17 cellular contexts compared by ENCODE assay signal in genomic region chr3:56424885-56425284, GRCh38. TPM values are rescaled to one million over a fixed set of nuclear protein-coding genes. Genes with fewer than 3 reads are reported as not detected.
"Had no signal": no experiment of that assay in that cellular context is flagged by ENCODE, and none has a peak within 500 bp of the region (broad histone marks: within the 10 kb centered on the region; RNA-seq: fewer than 3 reads in every experiment).

No MANE protein-coding gene starts in this region.

- H3K27ac ChIP-seq: epithelial cell of prostate, esophagus muscularis mucosa, gastrocnemius medialis, heart right ventricle, left lung, lower lobe of right lung, neural progenitor cell, ovary, right atrium auricular region had no signal

- DNase-seq: effector memory CD8-positive, alpha-beta T cell; gastrocnemius medialis; heart right ventricle; islet precursor cell; left lung; lower lobe of right lung; nucleus accumbens; ovary; small intestine; stimulated activated CD4-positive, alpha-beta T cell treated with anti-CD3 and anti-CD28 coated beads, Interleukin-2, amount 100 ng/mL, for 48 hours; stimulated activated naive CD4-positive, alpha-beta T cell treated with Interleukin-2 at 50 U/mL for 16 hours; trophoblast cell had no signal

- H3K9me3 ChIP-seq: gastrocnemius medialis, heart right ventricle, left lung, lower lobe of right lung, ovary, right atrium auricular region had no signal

- H3K36me3 ChIP-seq: esophagus muscularis mucosa, gastrocnemius medialis, heart right ventricle, left lung, lower lobe of right lung, neural progenitor cell, ovary, right atrium auricular region had no signal

- ATAC-seq: effector memory CD8-positive, alpha-beta T cell; gastrocnemius medialis; heart right ventricle; left lung; lower lobe of right lung; natural killer cell treated with Interleukin-12 subunit alpha and Interleukin-12 subunit beta and Interleukin-15 and Interleukin-18, amount 100 ng/mL, for 72 hours had no signal

- H2AFZ ChIP-seq: neural progenitor cell had no signal

- H3K27me3 ChIP-seq: esophagus muscularis mucosa, gastrocnemius medialis, left lung, neural progenitor cell, ovary, right atrium auricular region had no signal

- H3K4me3 ChIP-seq: esophagus muscularis mucosa, gastrocnemius medialis, heart right ventricle, left lung, lower lobe of right lung, neural progenitor cell, ovary, right atrium auricular region had no signal

- H3K4me1 ChIP-seq: esophagus muscularis mucosa, gastrocnemius medialis, heart right ventricle, left lung, lower lobe of right lung, right atrium auricular region had no signal

- H3K4me2 ChIP-seq: neural progenitor cell had no signal

RNA-seq across cellular contexts. Expression of gene ERC2, which starts 43.4 kb away (rescaled TPM):
- total RNA-seq: gastrocnemius medialis had no signal
